In genomic region chr3:140359198-140359995, GRCh38 we compare ENCODE assay signal across 22 cellular contexts.
"Had no signal": no experiment of that assay in that cellular context is flagged by ENCODE, and none has a peak within 500 bp of the region (broad histone marks: within the 10 kb centered on the region; RNA-seq: fewer than 3 reads in every experiment).

No MANE protein-coding gene starts in this region.

- H3K9me3 Mint-ChIP-seq: activated CD4-positive, alpha-beta T cell treated with anti-CD3 and anti-CD28 coated beads, Interleukin-2, amount 10 ng/mL, durations not matched to agents 7 days and 5 days; activated CD8-positive, alpha-beta T cell treated with anti-CD3 and anti-CD28 coated beads for 36 hours; stimulated activated naive CD8-positive, alpha-beta T cell treated with anti-CD3 and anti-CD28 coated beads, Interleukin-15, Interleukin-2, amounts not matched to agents 100 ng/mL and 50 ng/mL, for 24 hours had no signal

- H3K9me3 ChIP-seq: heart left ventricle, prostate gland, thyroid gland, upper lobe of right lung had no signal

- DNase-seq: activated CD4-positive, alpha-beta T cell treated with anti-CD3 and anti-CD28 coated beads, Interleukin-2, amount 10 ng/mL, durations not matched to agents 7 days and 5 days; activated CD4-positive, CD25-positive, alpha-beta regulatory T cell treated with anti-CD3 and anti-CD28 coated beads, Interleukin-2, amount 50 U/mL, for 72 hours; activated CD8-positive, alpha-beta memory T cell treated with anti-CD3 and anti-CD28 coated beads, Interleukin-2, amount 10 ng/mL, durations not matched to agents 7 days and 5 days; activated CD8-positive, alpha-beta T cell treated with anti-CD3 and anti-CD28 coated beads for 36 hours; activated gamma-delta T cell treated with Interleukin-2 at 50 U/mL for 16 hours; activated T-cell treated with anti-CD3 and anti-CD28 coated beads for 4 hours; anterior cingulate cortex; heart left ventricle; left cardiac atrium; stimulated activated CD4-positive, alpha-beta T cell treated with anti-CD3 and anti-CD28 coated beads, Interleukin-4, amount 100 ng/mL, for 24 hours; substantia nigra; upper lobe of right lung had no signal

- H3K36me3 Mint-ChIP-seq: activated CD8-positive, alpha-beta memory T cell treated with anti-CD3 and anti-CD28 coated beads, Interleukin-2, amount 10 ng/mL, durations not matched to agents 7 days and 5 days; activated naive CD4-positive, alpha-beta T cell treated with anti-CD3 and anti-CD28 coated beads, Interleukin-2, amount 50 U/mL, for 24 hours; brain; memory B cell; natural killer cell treated with Interleukin-12 subunit alpha and Interleukin-12 subunit beta and Interleukin-15 and Interleukin-18, amount 100 ng/mL, for 72 hours had no signal

- H3K27me3 Mint-ChIP-seq: activated CD4-positive, alpha-beta T cell treated with anti-CD3 and anti-CD28 coated beads, Interleukin-2, amount 10 ng/mL, durations not matched to agents 7 days and 5 days; stimulated activated naive CD8-positive, alpha-beta T cell treated with anti-CD3 and anti-CD28 coated beads, Interleukin-15, Interleukin-2, amounts not matched to agents 100 ng/mL and 50 ng/mL, for 24 hours had no signal

- FAIRE-seq: endometrium, islet of Langerhans had no signal

- ATAC-seq: activated CD8-positive, alpha-beta memory T cell treated with anti-CD3 and anti-CD28 coated beads, Interleukin-2, amount 10 ng/mL, durations not matched to agents 7 days and 5 days; activated CD8-positive, alpha-beta T cell treated with anti-CD3 and anti-CD28 coated beads for 36 hours; heart left ventricle; left cardiac atrium; natural killer cell treated with Interleukin-12 subunit alpha and Interleukin-12 subunit beta and Interleukin-15 and Interleukin-18, amount 100 ng/mL, for 72 hours; upper lobe of right lung had no signal

- H3K36me3 ChIP-seq: heart left ventricle, prostate gland, thyroid gland, upper lobe of right lung had no signal

- H3K4me3 Mint-ChIP-seq: activated CD4-positive, alpha-beta T cell treated with anti-CD3 and anti-CD28 coated beads, Interleukin-2, amount 10 ng/mL, durations not matched to agents 7 days and 5 days; activated CD8-positive, alpha-beta memory T cell treated with anti-CD3 and anti-CD28 coated beads, Interleukin-2, amount 10 ng/mL, durations not matched to agents 7 days and 5 days; activated CD8-positive, alpha-beta T cell treated with anti-CD3 and anti-CD28 coated beads for 36 hours; activated naive CD4-positive, alpha-beta T cell treated with anti-CD3 and anti-CD28 coated beads, Interleukin-2, amount 50 U/mL, for 24 hours; brain; memory B cell; natural killer cell treated with Interleukin-12 subunit alpha and Interleukin-12 subunit beta and Interleukin-15 and Interleukin-18, amount 100 ng/mL, for 72 hours; stimulated activated naive CD8-positive, alpha-beta T cell treated with anti-CD3 and anti-CD28 coated beads, Interleukin-15, Interleukin-2, amounts not matched to agents 100 ng/mL and 50 ng/mL, for 24 hours had no signal

- H3K4me3 ChIP-seq: heart left ventricle, prostate gland, thyroid gland, upper lobe of right lung had no signal

- H3K27ac ChIP-seq: heart left ventricle, prostate gland, thyroid gland, upper lobe of right lung, VCaP had no signal

- H3K4me1 Mint-ChIP-seq: activated CD4-positive, alpha-beta T cell treated with anti-CD3 and anti-CD28 coated beads, Interleukin-2, amount 10 ng/mL, durations not matched to agents 7 days and 5 days; activated CD8-positive, alpha-beta memory T cell treated with anti-CD3 and anti-CD28 coated beads, Interleukin-2, amount 10 ng/mL, durations not matched to agents 7 days and 5 days; activated naive CD4-positive, alpha-beta T cell treated with anti-CD3 and anti-CD28 coated beads, Interleukin-2, amount 50 U/mL, for 24 hours; memory B cell had no signal

- H3K27me3 ChIP-seq: thyroid gland, upper lobe of right lung had no signal

- H3K4me1 ChIP-seq: heart left ventricle, prostate gland, upper lobe of right lung had no signal

- H3K27ac Mint-ChIP-seq: activated CD4-positive, alpha-beta T cell treated with anti-CD3 and anti-CD28 coated beads, Interleukin-2, amount 10 ng/mL, durations not matched to agents 7 days and 5 days; activated CD8-positive, alpha-beta memory T cell treated with anti-CD3 and anti-CD28 coated beads, Interleukin-2, amount 10 ng/mL, durations not matched to agents 7 days and 5 days; activated CD8-positive, alpha-beta T cell treated with anti-CD3 and anti-CD28 coated beads for 36 hours; activated naive CD4-positive, alpha-beta T cell treated with anti-CD3 and anti-CD28 coated beads, Interleukin-2, amount 50 U/mL, for 24 hours; brain; memory B cell; natural killer cell treated with Interleukin-12 subunit alpha and Interleukin-12 subunit beta and Interleukin-15 and Interleukin-18, amount 100 ng/mL, for 72 hours; stimulated activated naive CD8-positive, alpha-beta T cell treated with anti-CD3 and anti-CD28 coated beads, Interleukin-15, Interleukin-2, amounts not matched to agents 100 ng/mL and 50 ng/mL, for 24 hours had no signal
